Comparison of ENCODE assay signal across 1 cellular context in the genomic region with DNA sequence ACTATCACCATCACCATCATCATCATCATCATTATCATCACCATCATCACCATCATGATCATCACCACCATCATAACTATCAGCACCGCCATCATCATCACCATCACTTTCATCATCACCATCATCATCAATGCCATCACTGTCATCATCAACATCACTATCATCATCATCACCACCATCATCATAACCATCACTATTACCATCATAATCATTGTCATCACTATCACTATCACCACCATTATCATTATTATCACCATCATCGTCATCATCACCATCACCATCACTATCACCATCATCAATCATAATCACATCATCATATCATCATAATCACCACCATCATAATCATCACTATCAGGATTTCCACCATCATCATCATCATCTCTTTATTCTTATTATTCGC.
TF ChIP-seq lines count a peak whose summit lies in the region.

No MANE protein-coding gene starts in this region.

TF ChIP-seq in K562, 482 proteins besides CTCF, POLR2A, EP300 and RAD21 (continued from another document and continues in another):
- TF ChIP-seq, protein P1, sequence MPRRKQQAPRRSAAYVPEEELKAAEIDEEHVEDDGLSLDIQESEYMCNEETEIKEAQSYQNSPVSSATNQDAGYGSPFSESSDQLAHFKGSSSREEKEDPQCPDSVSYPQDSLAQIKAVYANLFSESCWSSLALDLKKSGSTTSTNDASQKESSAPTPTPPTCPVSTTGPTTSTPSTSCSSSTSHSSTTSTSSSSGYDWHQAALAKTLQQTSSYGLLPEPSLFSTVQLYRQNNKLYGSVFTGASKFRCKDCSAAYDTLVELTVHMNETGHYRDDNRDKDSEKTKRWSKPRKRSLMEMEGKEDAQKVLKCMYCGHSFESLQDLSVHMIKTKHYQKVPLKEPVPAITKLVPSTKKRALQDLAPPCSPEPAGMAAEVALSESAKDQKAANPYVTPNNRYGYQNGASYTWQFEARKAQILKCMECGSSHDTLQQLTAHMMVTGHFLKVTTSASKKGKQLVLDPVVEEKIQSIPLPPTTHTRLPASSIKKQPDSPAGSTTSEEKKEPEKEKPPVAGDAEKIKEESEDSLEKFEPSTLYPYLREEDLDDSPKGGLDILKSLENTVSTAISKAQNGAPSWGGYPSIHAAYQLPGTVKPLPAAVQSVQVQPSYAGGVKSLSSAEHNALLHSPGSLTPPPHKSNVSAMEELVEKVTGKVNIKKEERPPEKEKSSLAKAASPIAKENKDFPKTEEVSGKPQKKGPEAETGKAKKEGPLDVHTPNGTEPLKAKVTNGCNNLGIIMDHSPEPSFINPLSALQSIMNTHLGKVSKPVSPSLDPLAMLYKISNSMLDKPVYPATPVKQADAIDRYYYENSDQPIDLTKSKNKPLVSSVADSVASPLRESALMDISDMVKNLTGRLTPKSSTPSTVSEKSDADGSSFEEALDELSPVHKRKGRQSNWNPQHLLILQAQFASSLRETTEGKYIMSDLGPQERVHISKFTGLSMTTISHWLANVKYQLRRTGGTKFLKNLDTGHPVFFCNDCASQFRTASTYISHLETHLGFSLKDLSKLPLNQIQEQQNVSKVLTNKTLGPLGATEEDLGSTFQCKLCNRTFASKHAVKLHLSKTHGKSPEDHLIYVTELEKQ (CRISPR knock-in tag; IDR thresholded peaks at IDR 0.05), result no peak
- no peak for TF ChIP-seq HNRNPUL1 (IDR thresholded peaks at IDR 0.05; ENCODE audit: low read length)
- TF ChIP-seq CSDE1 (IDR thresholded peaks at IDR 0.05), result peak in 1 of 2 experiments; percentile 64; a peak in 2 of 4 replicates
- TF ChIP-seq SETDB1 (IDR thresholded peaks at IDR 0.05; ENCODE audit: low read length), result no peak
- TF ChIP-seq, protein P2, sequence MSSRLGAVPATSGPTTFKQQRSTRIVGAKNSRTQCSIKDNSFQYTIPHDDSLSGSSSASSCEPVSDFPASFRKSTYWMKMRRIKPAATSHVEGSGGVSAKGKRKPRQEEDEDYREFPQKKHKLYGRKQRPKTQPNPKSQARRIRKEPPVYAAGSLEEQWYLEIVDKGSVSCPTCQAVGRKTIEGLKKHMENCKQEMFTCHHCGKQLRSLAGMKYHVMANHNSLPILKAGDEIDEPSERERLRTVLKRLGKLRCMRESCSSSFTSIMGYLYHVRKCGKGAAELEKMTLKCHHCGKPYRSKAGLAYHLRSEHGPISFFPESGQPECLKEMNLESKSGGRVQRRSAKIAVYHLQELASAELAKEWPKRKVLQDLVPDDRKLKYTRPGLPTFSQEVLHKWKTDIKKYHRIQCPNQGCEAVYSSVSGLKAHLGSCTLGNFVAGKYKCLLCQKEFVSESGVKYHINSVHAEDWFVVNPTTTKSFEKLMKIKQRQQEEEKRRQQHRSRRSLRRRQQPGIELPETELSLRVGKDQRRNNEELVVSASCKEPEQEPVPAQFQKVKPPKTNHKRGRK (tag; IDR thresholded peaks at IDR 0.05), result no peak
- no peak for TF ChIP-seq ZNF584 (CRISPR knock-in tag; IDR thresholded peaks at IDR 0.05; ENCODE audit: low read depth)
- TF ChIP-seq, protein P3, sequence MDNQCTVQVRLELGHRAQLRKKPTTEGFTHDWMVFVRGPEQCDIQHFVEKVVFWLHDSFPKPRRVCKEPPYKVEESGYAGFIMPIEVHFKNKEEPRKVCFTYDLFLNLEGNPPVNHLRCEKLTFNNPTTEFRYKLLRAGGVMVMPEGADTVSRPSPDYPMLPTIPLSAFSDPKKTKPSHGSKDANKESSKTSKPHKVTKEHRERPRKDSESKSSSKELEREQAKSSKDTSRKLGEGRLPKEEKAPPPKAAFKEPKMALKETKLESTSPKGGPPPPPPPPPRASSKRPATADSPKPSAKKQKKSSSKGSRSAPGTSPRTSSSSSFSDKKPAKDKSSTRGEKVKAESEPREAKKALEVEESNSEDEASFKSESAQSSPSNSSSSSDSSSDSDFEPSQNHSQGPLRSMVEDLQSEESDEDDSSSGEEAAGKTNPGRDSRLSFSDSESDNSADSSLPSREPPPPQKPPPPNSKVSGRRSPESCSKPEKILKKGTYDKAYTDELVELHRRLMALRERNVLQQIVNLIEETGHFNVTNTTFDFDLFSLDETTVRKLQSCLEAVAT (IDR thresholded peaks at IDR 0.05), result peak; percentile 37 to 70; a peak in 2 of 4 replicates
- TF ChIP-seq MAFK (IDR thresholded peaks at IDR 0.05; ENCODE audit: low read length), result no peak
- TF ChIP-seq KHSRP (IDR thresholded peaks at IDR 0.05), result 0 out of 2 replicates have a peak, but pooled peaks have one; percentile 27
- TF ChIP-seq ZNF165 (CRISPR knock-in tag; IDR thresholded peaks at IDR 0.05; ENCODE audit: borderline replicate concordance), result no peak
- TF ChIP-seq NFIX (CRISPR knock-in tag; IDR thresholded peaks at IDR 0.05; ENCODE audit: low read depth), result no peak
- TF ChIP-seq ZNF57 (CRISPR knock-in tag; IDR thresholded peaks at IDR 0.05), result no peak
- TF ChIP-seq, protein P4, sequence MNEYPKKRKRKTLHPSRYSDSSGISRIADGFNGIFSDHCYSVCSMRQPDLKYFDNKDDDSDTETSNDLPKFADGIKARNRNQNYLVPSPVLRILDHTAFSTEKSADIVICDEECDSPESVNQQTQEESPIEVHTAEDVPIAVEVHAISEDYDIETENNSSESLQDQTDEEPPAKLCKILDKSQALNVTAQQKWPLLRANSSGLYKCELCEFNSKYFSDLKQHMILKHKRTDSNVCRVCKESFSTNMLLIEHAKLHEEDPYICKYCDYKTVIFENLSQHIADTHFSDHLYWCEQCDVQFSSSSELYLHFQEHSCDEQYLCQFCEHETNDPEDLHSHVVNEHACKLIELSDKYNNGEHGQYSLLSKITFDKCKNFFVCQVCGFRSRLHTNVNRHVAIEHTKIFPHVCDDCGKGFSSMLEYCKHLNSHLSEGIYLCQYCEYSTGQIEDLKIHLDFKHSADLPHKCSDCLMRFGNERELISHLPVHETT (CRISPR knock-in tag; conservative IDR thresholded peaks at IDR 0.05 in 1 of 2, IDR thresholded peaks at IDR 0.05 in 1 of 2), result no peak
- no peak for TF ChIP-seq GABPB1 (CRISPR knock-in tag; IDR thresholded peaks at IDR 0.05)
- 0 out of 2 replicates have a peak, but pooled peaks have one; percentile 58 for TF ChIP-seq TSC22D4 (tag; IDR thresholded peaks at IDR 0.05)
- TF ChIP-seq, protein P5, sequence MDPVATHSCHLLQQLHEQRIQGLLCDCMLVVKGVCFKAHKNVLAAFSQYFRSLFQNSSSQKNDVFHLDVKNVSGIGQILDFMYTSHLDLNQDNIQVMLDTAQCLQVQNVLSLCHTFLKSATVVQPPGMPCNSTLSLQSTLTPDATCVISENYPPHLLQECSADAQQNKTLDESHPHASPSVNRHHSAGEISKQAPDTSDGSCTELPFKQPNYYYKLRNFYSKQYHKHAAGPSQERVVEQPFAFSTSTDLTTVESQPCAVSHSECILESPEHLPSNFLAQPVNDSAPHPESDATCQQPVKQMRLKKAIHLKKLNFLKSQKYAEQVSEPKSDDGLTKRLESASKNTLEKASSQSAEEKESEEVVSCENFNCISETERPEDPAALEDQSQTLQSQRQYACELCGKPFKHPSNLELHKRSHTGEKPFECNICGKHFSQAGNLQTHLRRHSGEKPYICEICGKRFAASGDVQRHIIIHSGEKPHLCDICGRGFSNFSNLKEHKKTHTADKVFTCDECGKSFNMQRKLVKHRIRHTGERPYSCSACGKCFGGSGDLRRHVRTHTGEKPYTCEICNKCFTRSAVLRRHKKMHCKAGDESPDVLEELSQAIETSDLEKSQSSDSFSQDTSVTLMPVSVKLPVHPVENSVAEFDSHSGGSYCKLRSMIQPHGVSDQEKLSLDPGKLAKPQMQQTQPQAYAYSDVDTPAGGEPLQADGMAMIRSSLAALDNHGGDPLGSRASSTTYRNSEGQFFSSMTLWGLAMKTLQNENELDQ (CRISPR knock-in tag; IDR thresholded peaks at IDR 0.05; ENCODE audit: borderline replicate concordance), result no peak
- TF ChIP-seq TRIM28 (IDR thresholded peaks at IDR 0.05), result no peak
- no peak for TF ChIP-seq POLR2AphosphoS5 (IDR thresholded peaks at IDR 0.05; ENCODE audit: control insufficient read depth, insufficient read depth, low read depth, low read length)
- TF ChIP-seq SAFB2 (IDR thresholded peaks at IDR 0.05; ENCODE audit: borderline replicate concordance, low read depth, low read length, severe bottlenecking), result no peak
- TF ChIP-seq GABPB2 (CRISPR knock-in tag; conservative IDR thresholded peaks at IDR 0.05), result no peak
- TF ChIP-seq, protein P6, sequence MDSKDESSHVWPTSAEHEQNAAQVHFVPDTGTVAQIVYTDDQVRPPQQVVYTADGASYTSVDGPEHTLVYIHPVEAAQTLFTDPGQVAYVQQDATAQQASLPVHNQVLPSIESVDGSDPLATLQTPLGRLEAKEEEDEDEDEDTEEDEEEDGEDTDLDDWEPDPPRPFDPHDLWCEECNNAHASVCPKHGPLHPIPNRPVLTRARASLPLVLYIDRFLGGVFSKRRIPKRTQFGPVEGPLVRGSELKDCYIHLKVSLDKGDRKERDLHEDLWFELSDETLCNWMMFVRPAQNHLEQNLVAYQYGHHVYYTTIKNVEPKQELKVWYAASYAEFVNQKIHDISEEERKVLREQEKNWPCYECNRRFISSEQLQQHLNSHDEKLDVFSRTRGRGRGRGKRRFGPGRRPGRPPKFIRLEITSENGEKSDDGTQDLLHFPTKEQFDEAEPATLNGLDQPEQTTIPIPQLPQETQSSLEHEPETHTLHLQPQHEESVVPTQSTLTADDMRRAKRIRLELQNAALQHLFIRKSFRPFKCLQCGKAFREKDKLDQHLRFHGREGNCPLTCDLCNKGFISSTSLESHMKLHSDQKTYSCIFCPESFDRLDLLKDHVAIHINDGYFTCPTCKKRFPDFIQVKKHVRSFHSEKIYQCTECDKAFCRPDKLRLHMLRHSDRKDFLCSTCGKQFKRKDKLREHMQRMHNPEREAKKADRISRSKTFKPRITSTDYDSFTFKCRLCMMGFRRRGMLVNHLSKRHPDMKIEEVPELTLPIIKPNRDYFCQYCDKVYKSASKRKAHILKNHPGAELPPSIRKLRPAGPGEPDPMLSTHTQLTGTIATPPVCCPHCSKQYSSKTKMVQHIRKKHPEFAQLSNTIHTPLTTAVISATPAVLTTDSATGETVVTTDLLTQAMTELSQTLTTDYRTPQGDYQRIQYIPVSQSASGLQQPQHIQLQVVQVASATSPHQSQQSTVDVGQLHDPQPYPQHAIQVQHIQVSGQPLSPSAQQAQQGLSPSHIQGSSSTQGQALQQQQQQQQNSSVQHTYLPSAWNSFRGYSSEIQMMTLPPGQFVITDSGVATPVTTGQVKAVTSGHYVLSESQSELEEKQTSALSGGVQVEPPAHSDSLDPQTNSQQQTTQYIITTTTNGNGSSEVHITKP (IDR thresholded peaks at IDR 0.05; ENCODE audit: partially characterized antibody), result no peak
- TF ChIP-seq, protein P7, sequence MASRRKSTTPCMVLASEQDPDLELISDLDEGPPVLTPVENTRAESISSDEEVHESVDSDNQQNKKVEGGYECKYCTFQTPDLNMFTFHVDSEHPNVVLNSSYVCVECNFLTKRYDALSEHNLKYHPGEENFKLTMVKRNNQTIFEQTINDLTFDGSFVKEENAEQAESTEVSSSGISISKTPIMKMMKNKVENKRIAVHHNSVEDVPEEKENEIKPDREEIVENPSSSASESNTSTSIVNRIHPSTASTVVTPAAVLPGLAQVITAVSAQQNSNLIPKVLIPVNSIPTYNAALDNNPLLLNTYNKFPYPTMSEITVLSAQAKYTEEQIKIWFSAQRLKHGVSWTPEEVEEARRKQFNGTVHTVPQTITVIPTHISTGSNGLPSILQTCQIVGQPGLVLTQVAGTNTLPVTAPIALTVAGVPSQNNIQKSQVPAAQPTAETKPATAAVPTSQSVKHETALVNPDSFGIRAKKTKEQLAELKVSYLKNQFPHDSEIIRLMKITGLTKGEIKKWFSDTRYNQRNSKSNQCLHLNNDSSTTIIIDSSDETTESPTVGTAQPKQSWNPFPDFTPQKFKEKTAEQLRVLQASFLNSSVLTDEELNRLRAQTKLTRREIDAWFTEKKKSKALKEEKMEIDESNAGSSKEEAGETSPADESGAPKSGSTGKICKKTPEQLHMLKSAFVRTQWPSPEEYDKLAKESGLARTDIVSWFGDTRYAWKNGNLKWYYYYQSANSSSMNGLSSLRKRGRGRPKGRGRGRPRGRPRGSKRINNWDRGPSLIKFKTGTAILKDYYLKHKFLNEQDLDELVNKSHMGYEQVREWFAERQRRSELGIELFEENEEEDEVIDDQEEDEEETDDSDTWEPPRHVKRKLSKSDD (conservative IDR thresholded peaks at IDR 0.05; ENCODE audit: low read length), result no peak
- no peak for TF ChIP-seq BMI1 (IDR thresholded peaks at IDR 0.05; ENCODE audit: low read length)
- TF ChIP-seq NR2F6 (CRISPR knock-in tag; IDR thresholded peaks at IDR 0.05), result no peak
- TF ChIP-seq ZNF212 (CRISPR knock-in tag; IDR thresholded peaks at IDR 0.05), result no peak
- no peak for TF ChIP-seq SREBF1 (IDR thresholded peaks at IDR 0.05; ENCODE audit: borderline replicate concordance, low read depth, low read length)
- TF ChIP-seq, protein P8, sequence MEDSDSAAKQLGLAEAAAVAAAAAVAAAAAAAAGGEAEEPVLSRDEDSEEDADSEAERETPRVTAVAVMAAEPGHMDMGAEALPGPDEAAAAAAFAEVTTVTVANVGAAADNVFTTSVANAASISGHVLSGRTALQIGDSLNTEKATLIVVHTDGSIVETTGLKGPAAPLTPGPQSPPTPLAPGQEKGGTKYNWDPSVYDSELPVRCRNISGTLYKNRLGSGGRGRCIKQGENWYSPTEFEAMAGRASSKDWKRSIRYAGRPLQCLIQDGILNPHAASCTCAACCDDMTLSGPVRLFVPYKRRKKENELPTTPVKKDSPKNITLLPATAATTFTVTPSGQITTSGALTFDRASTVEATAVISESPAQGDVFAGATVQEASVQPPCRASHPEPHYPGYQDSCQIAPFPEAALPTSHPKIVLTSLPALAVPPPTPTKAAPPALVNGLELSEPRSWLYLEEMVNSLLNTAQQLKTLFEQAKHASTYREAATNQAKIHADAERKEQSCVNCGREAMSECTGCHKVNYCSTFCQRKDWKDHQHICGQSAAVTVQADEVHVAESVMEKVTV (CRISPR knock-in tag; IDR thresholded peaks at IDR 0.05), result no peak
- TF ChIP-seq, protein P9, sequence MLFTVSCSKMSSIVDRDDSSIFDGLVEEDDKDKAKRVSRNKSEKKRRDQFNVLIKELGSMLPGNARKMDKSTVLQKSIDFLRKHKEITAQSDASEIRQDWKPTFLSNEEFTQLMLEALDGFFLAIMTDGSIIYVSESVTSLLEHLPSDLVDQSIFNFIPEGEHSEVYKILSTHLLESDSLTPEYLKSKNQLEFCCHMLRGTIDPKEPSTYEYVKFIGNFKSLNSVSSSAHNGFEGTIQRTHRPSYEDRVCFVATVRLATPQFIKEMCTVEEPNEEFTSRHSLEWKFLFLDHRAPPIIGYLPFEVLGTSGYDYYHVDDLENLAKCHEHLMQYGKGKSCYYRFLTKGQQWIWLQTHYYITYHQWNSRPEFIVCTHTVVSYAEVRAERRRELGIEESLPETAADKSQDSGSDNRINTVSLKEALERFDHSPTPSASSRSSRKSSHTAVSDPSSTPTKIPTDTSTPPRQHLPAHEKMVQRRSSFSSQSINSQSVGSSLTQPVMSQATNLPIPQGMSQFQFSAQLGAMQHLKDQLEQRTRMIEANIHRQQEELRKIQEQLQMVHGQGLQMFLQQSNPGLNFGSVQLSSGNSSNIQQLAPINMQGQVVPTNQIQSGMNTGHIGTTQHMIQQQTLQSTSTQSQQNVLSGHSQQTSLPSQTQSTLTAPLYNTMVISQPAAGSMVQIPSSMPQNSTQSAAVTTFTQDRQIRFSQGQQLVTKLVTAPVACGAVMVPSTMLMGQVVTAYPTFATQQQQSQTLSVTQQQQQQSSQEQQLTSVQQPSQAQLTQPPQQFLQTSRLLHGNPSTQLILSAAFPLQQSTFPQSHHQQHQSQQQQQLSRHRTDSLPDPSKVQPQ (CRISPR knock-in tag; IDR thresholded peaks at IDR 0.05; ENCODE audit: borderline replicate concordance), result no peak
- TF ChIP-seq POLR3A (IDR thresholded peaks at IDR 0.05; ENCODE audit: borderline replicate concordance, extremely low read depth, insufficient read depth, insufficient read length), result no peak
- no peak for TF ChIP-seq RBM14 (IDR thresholded peaks at IDR 0.05; ENCODE audit: borderline replicate concordance, insufficient read depth, low read depth, low read length)
- TF ChIP-seq MCM7 (IDR thresholded peaks at IDR 0.05), result peak in 1 of 2 experiments; percentile 72; a peak in 1 of 4 replicates
